In genomic region chr13:110410906-110411305, GRCh38 we compare ENCODE assay signal across 11 cellular contexts.
DNase-seq lines count a peak whose midpoint lies in the region; ATAC-seq and TF ChIP-seq lines count a peak whose summit lies in the region.
"Had no signal": no experiment of that assay in that cellular context is flagged by ENCODE, and none has a peak within 500 bp of the region (broad histone marks: within the 10 kb centered on the region; RNA-seq: fewer than 3 reads in every experiment).

No MANE protein-coding gene starts in this region.

- no peaks in the 10 kb centered on the region for H3K79me2 ChIP-seq in PC-3 (ENCODE audit: low read length)

- H3K4me1 ChIP-seq in PC-3 (ENCODE audit: insufficient read depth, low read length), result peaks cover 32% of the 10 kb centered on the region
- H3K4me1 ChIP-seq in suprapubic skin, result peaks cover 42% of the 10 kb centered on the region

- no peaks in the 10 kb centered on the region for H3K36me3 ChIP-seq in PC-3 (ENCODE audit: low read depth, low read length)
- no peaks in the 10 kb centered on the region for H3K36me3 ChIP-seq in suprapubic skin

- no peak overlapping the region for H3K4me2 ChIP-seq in PC-3 (ENCODE audit: low read length)
- H3K4me2 ChIP-seq: PC-9 had no signal

- TF ChIP-seq POLR2A in suprapubic skin (IDR thresholded peaks at IDR 0.05), result no peak

- peak overlapping the region; percentile 89 for H3K27ac Mint-ChIP-seq in mesothelial cell of epicardium

- H3K9me3 ChIP-seq in PC-3 (ENCODE audit: low read length) (no peaks in the 10 kb centered on the region), suprapubic skin (no peaks in the 10 kb centered on the region)

- H3K4me3 ChIP-seq in PC-3 (ENCODE audit: low read length) (no peak overlapping the region), coronary artery (no peak overlapping the region), suprapubic skin (no peak overlapping the region)
- H3K4me3 ChIP-seq: PC-9 had no signal

- peak overlapping the region; percentile 88 for H3K27ac ChIP-seq in PC-3 (ENCODE audit: low read length)
- peak overlapping the region; percentile 97 to 98 for H3K27ac ChIP-seq in coronary artery
- H3K27ac ChIP-seq in suprapubic skin, result peak overlapping the region; percentile 19
- H3K27ac ChIP-seq: C4-2B had no signal

- H3K9ac ChIP-seq in PC-3 (ENCODE audit: low read length), result peak overlapping the region; percentile 75

- no peaks in the 10 kb centered on the region for H3K27me3 Mint-ChIP-seq in mesothelial cell of epicardium (ENCODE audit: low read depth)

- CTCF ChIA-PET in PC-3 (lab: Charles Lee), result no interaction called here

- no peak for DNase-seq in PC-3
- peak; percentile 72 for DNase-seq in coronary artery (ENCODE audit: low spot score)
- DNase-seq in mesothelial cell of epicardium (ENCODE audit: low spot score in 2 of 2, unreplicated experiment in 2 of 2), result no peak
- no peak for DNase-seq in suprapubic skin (ENCODE audit: low spot score in 2 of 2)
- DNase-seq in GM03348 (ENCODE audit: low spot score), result no peak
- DNase-seq in stimulated activated CD4-positive, alpha-beta T cell treated with anti-CD3 and anti-CD28 coated beads, Interleukin-4, amount 100 ng/mL, for 24 hours, result no peak
- DNase-seq in COR-L47 (lab: John Stamatoyannopoulos, UW), result no peak
- DNase-seq: PC-9 had no signal

- TF ChIP-seq CTCF in PC-3 (conservative IDR thresholded peaks at IDR 0.05; ENCODE audit: low read depth, low read length) (no peak), coronary artery (IDR thresholded peaks at IDR 0.05) (no peak), mesothelial cell of epicardium (IDR thresholded peaks at IDR 0.05; ENCODE audit: unreplicated experiment) (no peak), suprapubic skin (IDR thresholded peaks at IDR 0.05) (no peak)

- 82% methylated on average over 10 of the region's 10 CpGs for WGBS in suprapubic skin

- peaks cover 52% of the 10 kb centered on the region for H3K4me1 Mint-ChIP-seq in mesothelial cell of epicardium

- H4K20me1 ChIP-seq in PC-3 (ENCODE audit: low read length), result no peaks in the 10 kb centered on the region

- H3K9me3 Mint-ChIP-seq in mesothelial cell of epicardium, result no peaks in the 10 kb centered on the region
- H3K9me3 Mint-ChIP-seq: central memory CD8-positive, alpha-beta T cell had no signal

- intact Hi-C loops in PC-3 (cut with micrococcal nuclease), result loop anchor here (5.0 kb wide), 2 partner anchors 89 to 104 kb away; partner anchors contain the start of genes COL4A1 and COL4A2

- peaks cover 19% of the 10 kb centered on the region for H3K36me3 Mint-ChIP-seq in mesothelial cell of epicardium

- ATAC-seq in PC-3, result no peak
- no peak for ATAC-seq in GM21786 (IDR thresholded peaks at IDR 0.05; ENCODE audit: unreplicated experiment)

- no peaks in the 10 kb centered on the region for H3K9me2 ChIP-seq in PC-3 (replicated peaks; ENCODE audit: low read length)

- no peak overlapping the region for H2AFZ ChIP-seq in PC-3 (ENCODE audit: low read length)
- H2AFZ ChIP-seq: PC-9 had no signal

- H3F3A ChIP-seq in PC-3 (ENCODE audit: low read length, unreplicated experiment), result no peaks in the 10 kb centered on the region

- H3K27me3 ChIP-seq in PC-3 (ENCODE audit: low read length) (no peaks in the 10 kb centered on the region), suprapubic skin (no peaks in the 10 kb centered on the region)

- TF ChIP-seq EP300 in suprapubic skin (IDR thresholded peaks at IDR 0.05), result no peak

- no peak overlapping the region for H3K4me3 Mint-ChIP-seq in mesothelial cell of epicardium
- H3K4me3 Mint-ChIP-seq: central memory CD8-positive, alpha-beta T cell had no signal

- BruUV-seq in PC-3 (replicated peaks; lab: Mats Ljungman, UMichigan), result no TSS peak

- POLR2A ChIA-PET in PC-3 (lab: Charles Lee; ENCODE audit: unreplicated experiment), result no interaction called here

Comparison
In these comparisons a context has a peak if more than half of its experiments do, and no peak if none do; other contexts are left out.
1. H3K27ac ChIP-seq: peak in every context shown above with its lines; median percentile 98 in coronary artery; 88 in PC-3; 19 in suprapubic skin.